In genomic region chr2:65273344-65273743, GRCh38 we compare ENCODE assay signal across 21 cellular contexts.
"Had no signal": no experiment of that assay in that cellular context is flagged by ENCODE, and none has a peak within 500 bp of the region (broad histone marks: within the 10 kb centered on the region; RNA-seq: fewer than 3 reads in every experiment).

No MANE protein-coding gene starts in this region.

- H3K27me3 ChIP-seq: dorsolateral prefrontal cortex, esophagus muscularis mucosa, foreskin keratinocyte, gastroesophageal sphincter, heart left ventricle, hepatocyte had no signal

- H3K4me3 Mint-ChIP-seq: immature natural killer cell had no signal

- DNase-seq: dermis blood vessel endothelial cell; dorsolateral prefrontal cortex; effector CD4-positive, alpha-beta T cell; effector memory CD4-positive, alpha-beta T cell; foreskin keratinocyte; heart left ventricle; hypothalamus; immature natural killer cell; islet precursor cell; kidney; kidney glomerular epithelial cell; left colon; left ventricle myocardium superior; lower lobe of right lung; mesendoderm; midbrain had no signal

- H3K9me3 ChIP-seq: esophagus muscularis mucosa, gastroesophageal sphincter, heart left ventricle, lower lobe of right lung had no signal

- H3K27ac ChIP-seq: coronary artery, dorsolateral prefrontal cortex, esophagus muscularis mucosa, foreskin keratinocyte, gastroesophageal sphincter, heart left ventricle, hepatocyte, lower lobe of right lung had no signal

- H3K4me1 ChIP-seq: foreskin keratinocyte had no signal

- H3K9me3 Mint-ChIP-seq: immature natural killer cell had no signal

- H3K4me3 ChIP-seq: coronary artery, dorsolateral prefrontal cortex, esophagus muscularis mucosa, gastroesophageal sphincter, heart left ventricle, hepatocyte, lower lobe of right lung had no signal

- ATAC-seq: foreskin keratinocyte, gastroesophageal sphincter, heart left ventricle, left colon, left lobe of liver, left ventricle myocardium superior, lower lobe of right lung had no signal
